18 cellular contexts compared by ENCODE assay signal in the genomic region with DNA sequence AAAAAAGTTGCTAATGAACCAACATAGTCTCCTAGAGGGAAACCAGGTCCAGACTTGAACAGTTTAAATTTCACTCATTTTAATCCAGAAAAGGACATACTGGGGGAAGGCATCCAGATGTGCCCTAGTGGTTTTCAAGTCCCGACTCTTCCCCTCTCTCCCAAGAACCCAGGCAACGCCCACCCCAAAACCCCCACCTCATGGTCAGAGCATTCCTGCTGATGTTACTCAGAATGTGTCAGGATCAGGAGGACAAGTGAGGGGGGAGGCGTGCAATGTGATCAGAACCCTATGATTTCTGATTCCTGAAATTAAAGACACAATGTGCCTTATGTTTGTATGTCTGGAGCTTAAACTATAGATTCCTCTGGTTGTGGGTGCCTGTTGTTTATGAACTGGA. TPM values are rescaled to one million over a fixed set of nuclear protein-coding genes. Genes with fewer than 3 reads are reported as not detected.
A peak's percentile ranks its signal among the peaks of the same experiment; 100 is the strongest.
DNase-seq lines count a peak whose midpoint lies in the region; ATAC-seq, FAIRE-seq and TF ChIP-seq lines count a peak whose summit lies in the region.
"Had no signal": no experiment of that assay in that cellular context is flagged by ENCODE, and none has a peak within 500 bp of the region (broad histone marks: within the 10 kb centered on the region; RNA-seq: fewer than 3 reads in every experiment).

No MANE protein-coding gene starts in this region.

- peaks cover 11 to 21% of the 10 kb centered on the region in 2 donors for H3K36me3 Mint-ChIP-seq in CD14-positive monocyte

- POLR2A ChIA-PET in K562 (lab: Yijun Ruan, JAX): interaction anchor here (0.8 to 1.1 kb wide), 2 partner anchors 196 to 241 kb away, joined by 3 read pairs; no protein-coding TSS in a partner anchor

- CTCF ChIA-PET in K562 (lab: Yijun Ruan, JAX; ENCODE audit: low intra/inter-chr PET ratio): no interaction called here

- TF ChIP-seq CTCF in K562 (IDR thresholded peaks at IDR 0.05 in 2 of 3, conservative IDR thresholded peaks at IDR 0.05 in 1 of 3; ENCODE audit: insufficient read depth in 2 of 3, low read depth in 1 of 3, low read length in 3 of 3): no peak
- TF ChIP-seq CTCF in hepatocyte (IDR thresholded peaks at IDR 0.05; ENCODE audit: poor library complexity): no peak
- TF ChIP-seq CTCF in CD14-positive monocyte (IDR thresholded peaks at IDR 0.05): no peak

- H3K27me3 Mint-ChIP-seq in CD14-positive monocyte (ENCODE audit: low read depth in 3 of 3): no peaks in the 10 kb centered on the region
- H3K27me3 Mint-ChIP-seq: CD4-positive, alpha-beta T cell; dendritic cell treated with granulocyte-macrophage colony-stimulating factor and Interleukin-4, amounts not matched to agents 40 ng/mL and 50 ng/mL, for 4 days had no signal

- H3K4me2 ChIP-seq in K562 (ENCODE audit: insufficient read depth, low read length): no peak overlapping the region
- H3K4me2 ChIP-seq in hepatocyte: no peak overlapping the region

- H3K27ac ChIP-seq in K562 (ENCODE audit: extremely low read depth, low read depth, low read length) (no peak overlapping the region), hepatocyte (peak overlapping the region; percentile 26)

- H3K9ac ChIP-seq in K562 (ENCODE audit: insufficient read depth in 1 of 2, low read depth in 2 of 2, low read length in 2 of 2): no peak overlapping the region

- TF ChIP-seq EP300 in K562 (IDR thresholded peaks at IDR 0.05; ENCODE audit: low read length): no peak

- no peak for TF ChIP-seq RAD21 in K562 (CRISPR knock-in tag; conservative IDR thresholded peaks at IDR 0.05 in 1 of 2, IDR thresholded peaks at IDR 0.05 in 1 of 2)

- no peaks in the 10 kb centered on the region for H3K9me1 ChIP-seq in K562 (ENCODE audit: control insufficient read depth, insufficient read depth, low read length)

- H3K27me3 ChIP-seq in K562 (ENCODE audit: control insufficient read depth in 2 of 2, insufficient read depth in 2 of 2, low read length in 2 of 2): no peaks in the 10 kb centered on the region
- no peaks in the 10 kb centered on the region for H3K27me3 ChIP-seq in hepatocyte
- H3K27me3 ChIP-seq: esophagus muscularis mucosa had no signal

- no peak overlapping the region for H3K4me3 Mint-ChIP-seq in CD14-positive monocyte
- H3K4me3 Mint-ChIP-seq: CD4-positive, alpha-beta T cell; dendritic cell treated with granulocyte-macrophage colony-stimulating factor and Interleukin-4, amounts not matched to agents 40 ng/mL and 50 ng/mL, for 4 days; neural crest cell had no signal

- H3K4me1 ChIP-seq in K562 (replicated peaks in 1 of 2; ENCODE audit: control insufficient read depth in 2 of 2, insufficient read depth in 2 of 2, low read length in 2 of 2): peaks cover 0 to 8% of the 10 kb centered on the region in 2 experiments; a peak in 1 of 5 replicates
- H3K4me1 ChIP-seq in hepatocyte (ENCODE audit: insufficient read depth): peaks cover 36% of the 10 kb centered on the region

- H3K9me3 Mint-ChIP-seq in CD14-positive monocyte: no peaks in the 10 kb centered on the region
- H3K9me3 Mint-ChIP-seq: CD4-positive, alpha-beta T cell; dendritic cell treated with granulocyte-macrophage colony-stimulating factor and Interleukin-4, amounts not matched to agents 40 ng/mL and 50 ng/mL, for 4 days; neural crest cell had no signal

- peak overlapping the region in 3 of 7 donors; percentile 7 to 65 (median 21) for H3K27ac Mint-ChIP-seq in CD14-positive monocyte
- H3K27ac Mint-ChIP-seq: CD4-positive, alpha-beta T cell; dendritic cell treated with granulocyte-macrophage colony-stimulating factor and Interleukin-4, amounts not matched to agents 40 ng/mL and 50 ng/mL, for 4 days had no signal

- intact Hi-C loops in K562 (cut with micrococcal nuclease): loop anchor here (5.0 to 10.0 kb wide), 4 partner anchors 192 to 555 kb away; partner anchors contain the start of genes CA14 and MCL1
- intact Hi-C loops in CD14-positive monocyte (cut with micrococcal nuclease): no loop called here

- H3K36me3 ChIP-seq in K562 (ENCODE audit: control insufficient read depth, insufficient read depth, low read length): peaks cover 38% of the 10 kb centered on the region
- H3K36me3 ChIP-seq in hepatocyte (replicated peaks; ENCODE audit: insufficient read depth, low read depth): peaks cover 5% of the 10 kb centered on the region

- ATAC-seq in K562: no peak
- ATAC-seq in GM18868 (IDR thresholded peaks at IDR 0.05; ENCODE audit: unreplicated experiment): no peak

- H3K9me3 ChIP-seq in K562 (replicated peaks; ENCODE audit: control insufficient read depth, insufficient read depth, low read depth, low read length) (no peaks in the 10 kb centered on the region), hepatocyte (ENCODE audit: low read depth) (no peaks in the 10 kb centered on the region)
- H3K9me3 ChIP-seq: esophagus muscularis mucosa had no signal

- H3K9me2 ChIP-seq in hepatocyte (replicated peaks; ENCODE audit: insufficient read depth): no peaks in the 10 kb centered on the region

- H3K4me3 ChIP-seq in K562: no peak overlapping the region
- H3K4me3 ChIP-seq in hepatocyte: no peak overlapping the region
- H3K4me3 ChIP-seq: esophagus muscularis mucosa had no signal

- H2AFZ ChIP-seq in K562 (ENCODE audit: low read depth, low read length) (no peak overlapping the region), hepatocyte (no peak overlapping the region)

- no peak for FAIRE-seq in K562 (lab: Jason Lieb, UNC)

- in situ Hi-C loops in K562 (cut with MboI): no loop called here
- in situ Hi-C loops in G401 (cut with HindIII; ENCODE audit: low sequenced_read_pairs): no loop called here

- no TSS peak for BruUV-seq in K562 (replicated peaks; lab: Mats Ljungman, UMichigan)

- 52% methylated on average over 3 of the region's 3 CpGs for WGBS in K562 (ENCODE audit: insufficient coverage, low coverage, missing lambda C conversion rate)
- WGBS in hepatocyte (ENCODE audit: low lambda C conversion rate, missing lambda C conversion rate): 79% methylated on average over 3 of the region's 3 CpGs

- H3K79me2 ChIP-seq in K562 (ENCODE audit: control insufficient read depth, insufficient read depth, low read length) (no peaks in the 10 kb centered on the region), hepatocyte (peaks cover 2% of the 10 kb centered on the region)

- H3K4me1 Mint-ChIP-seq in CD14-positive monocyte: peaks cover 27% of the 10 kb centered on the region
- H3K4me1 Mint-ChIP-seq: neural crest cell had no signal

- peak; percentile 14 for DNase-seq in HK-2 (ENCODE audit: unreplicated experiment)
- no peak for DNase-seq in K562 (ENCODE audit: extremely low read depth in 1 of 4, low spot score in 3 of 4)
- no peak for DNase-seq in hepatocyte (ENCODE audit: low spot score)
- no peak for DNase-seq in G401 (ENCODE audit: low spot score)
- DNase-seq in CD14-positive monocyte (ENCODE audit: low spot score): no peak
- no peak for DNase-seq in NCI-H1436 treated with DMSO at 0.1 percent for 48 hours (lab: John Stamatoyannopoulos, UW)
- DNase-seq: aorta; CD4-positive, alpha-beta T cell; DND-41; KG1; NCI-H1436; NCI-H226; retina; substantia nigra had no signal

- no peak for TF ChIP-seq POLR2A in K562 (conservative IDR thresholded peaks at IDR 0.05)

- H4K20me1 ChIP-seq in K562 (replicated peaks; ENCODE audit: control insufficient read depth, insufficient read depth, low read length): no peaks in the 10 kb centered on the region
- H4K20me1 ChIP-seq in hepatocyte (ENCODE audit: insufficient read depth, poor library complexity, severe bottlenecking): no peaks in the 10 kb centered on the region

RNA-seq across cellular contexts. Expression of gene CTSK, which starts 1.6 kb away (rescaled TPM):
- 4.0 and 6.1 TPM in 2 replicates for total RNA-seq in K562 (2011; cell fraction: chromatin; rRNA removed; ENCODE audit: low replicate concordance)
- 2.0 and 2.1 TPM in 2 replicates for total RNA-seq in K562 (2011; cell fraction: nucleolus; rRNA removed)
- total RNA-seq in K562 (2011; cell fraction: nucleoplasm; rRNA removed): 3.4 and 4.0 TPM in 2 replicates
- total RNA-seq in K562 (2014; rRNA removed) (0.53 and 1.2 TPM in 2 replicates), K562 (2014; rRNA removed; fragmentation: Illumina TruSeq; extraction: Trizol) (0.80 and 0.91 TPM in 2 replicates), K562 (2015; rRNA removed; fragmentation: Illumina TruSeq; extraction: Trizol) (1.1 and 1.3 TPM in 2 replicates), K562 (2021) (1.0 and 1.5 TPM in 2 replicates), hepatocyte (54.3 and 57.0 TPM in 2 replicates)
- polyA plus RNA-seq in K562 (2011; rRNA removed) (2.5 and 3.9 TPM in 2 replicates), K562 (2014; fragmentation: Illumina TruSeq; extraction: Trizol) (1.2 and 1.3 TPM in 2 replicates), K562 (2014; fragmentation: Nextera tagmentation; extraction: Ambion mirVana) (1 to 10 TPM in 1 of 2 experiments, under 1 TPM in 1; 0.84 to 1.3 TPM), K562 (2014; rRNA removed) (1.0 and 1.6 TPM in 2 replicates), hepatocyte (26.6 and 37.3 TPM in 2 replicates), CD14-positive monocyte (1 to 10 TPM; 2.1 to 2.4 TPM)
- 0.70 and 2.2 TPM in 2 replicates for polyA plus RNA-seq in K562 (2011; cell fraction: cytosol; rRNA removed)
- 9.9 and 15.1 TPM in 2 replicates for polyA plus RNA-seq in K562 (2011; cell fraction: nucleus; rRNA removed)
- 1.1 and 2.8 TPM in 2 replicates for polyA plus RNA-seq in K562 (2012)
- 0.96 and 1.1 TPM in 2 replicates for polyA minus RNA-seq in K562 (2011; rRNA and poly(A)+ RNA removed)
- polyA minus RNA-seq in K562 (2011; cell fraction: cytosol; rRNA and poly(A)+ RNA removed): not detected in 2 replicates
- 0.81 and 1.6 TPM in 2 replicates for polyA minus RNA-seq in K562 (2011; cell fraction: nucleus; rRNA and poly(A)+ RNA removed)
- 0.55 and 8.6 TPM in 2 replicates for total RNA-seq in G401 (2014; rRNA removed; shearing (Covaris generic))

RNA-seq across cellular contexts. Expression of gene CTSS, which starts 44.1 kb away (rescaled TPM):
- 5.0 and 8.1 TPM in 2 replicates for total RNA-seq in K562 (2011; cell fraction: chromatin; rRNA removed; ENCODE audit: low replicate concordance)
- total RNA-seq in K562 (2011; cell fraction: nucleolus; rRNA removed): 5.3 and 6.3 TPM in 2 replicates
- total RNA-seq in K562 (2011; cell fraction: nucleoplasm; rRNA removed): 3.4 and 10.4 TPM in 2 replicates
- total RNA-seq in K562 (2014; rRNA removed) (9.1 TPM in 2 replicates), K562 (2014; rRNA removed; fragmentation: Illumina TruSeq; extraction: Trizol) (16.8 and 17.7 TPM in 2 replicates), K562 (2015; rRNA removed; fragmentation: Illumina TruSeq; extraction: Trizol) (24.9 and 25.8 TPM in 2 replicates), K562 (2021) (10.2 and 10.3 TPM in 2 replicates), hepatocyte (5.3 and 10.4 TPM in 2 replicates)
- polyA plus RNA-seq in K562 (2011; rRNA removed) (12.5 and 31.4 TPM in 2 replicates), K562 (2014; fragmentation: Illumina TruSeq; extraction: Trizol) (9.0 and 11.2 TPM in 2 replicates), K562 (2014; fragmentation: Nextera tagmentation; extraction: Ambion mirVana) (10 to 100 TPM in 1 of 2 experiments, 1 to 10 TPM in 1; 8.6 to 11.6 TPM), K562 (2014; rRNA removed) (10.3 and 13.3 TPM in 2 replicates), hepatocyte (4.4 and 5.2 TPM in 2 replicates), CD14-positive monocyte (1,000 to 10,000 TPM; 5,201 to 6,327 TPM)
- 1.5 and 17.3 TPM in 2 replicates for polyA plus RNA-seq in K562 (2011; cell fraction: cytosol; rRNA removed)
- 0.84 and 4.7 TPM in 2 replicates for polyA plus RNA-seq in K562 (2011; cell fraction: nucleus; rRNA removed)
- 13.6 and 43.2 TPM in 2 replicates for polyA plus RNA-seq in K562 (2012)
- polyA minus RNA-seq in K562 (2011; rRNA and poly(A)+ RNA removed): 13.4 and 52.0 TPM in 2 replicates
- polyA minus RNA-seq in K562 (2011; cell fraction: cytosol; rRNA and poly(A)+ RNA removed): 5.1 and 12.9 TPM in 2 replicates
- 0.54 and 5.8 TPM in 2 replicates for polyA minus RNA-seq in K562 (2011; cell fraction: nucleus; rRNA and poly(A)+ RNA removed)
- not detected in 2 replicates for total RNA-seq in G401 (2014; rRNA removed; shearing (Covaris generic))
